In genomic region chr7:158403013-158403821, GRCh38 we compare ENCODE assay signal across 2 cellular contexts.
TF ChIP-seq lines count a peak whose summit lies in the region.

No MANE protein-coding gene starts in this region.

TF ChIP-seq in IMR-90, 13 proteins besides CTCF, POLR2A, EP300 and RAD21 (continued from another document):
- TF ChIP-seq USF2 (IDR thresholded peaks at IDR 0.05; ENCODE audit: low read depth, low read length) (no peak), MAZ (IDR thresholded peaks at IDR 0.05; ENCODE audit: borderline replicate concordance, low read depth, low read length) (no peak), FOS (IDR thresholded peaks at IDR 0.05; ENCODE audit: low read depth, low read length) (no peak)

TF ChIP-seq in K562, 482 proteins besides CTCF, POLR2A, EP300 and RAD21 (continued from another document):
- TF ChIP-seq PKNOX1 (IDR thresholded peaks at IDR 0.05), result peak; percentile 38; the same call in 1 of the 2 replicates
